In the genomic region with DNA sequence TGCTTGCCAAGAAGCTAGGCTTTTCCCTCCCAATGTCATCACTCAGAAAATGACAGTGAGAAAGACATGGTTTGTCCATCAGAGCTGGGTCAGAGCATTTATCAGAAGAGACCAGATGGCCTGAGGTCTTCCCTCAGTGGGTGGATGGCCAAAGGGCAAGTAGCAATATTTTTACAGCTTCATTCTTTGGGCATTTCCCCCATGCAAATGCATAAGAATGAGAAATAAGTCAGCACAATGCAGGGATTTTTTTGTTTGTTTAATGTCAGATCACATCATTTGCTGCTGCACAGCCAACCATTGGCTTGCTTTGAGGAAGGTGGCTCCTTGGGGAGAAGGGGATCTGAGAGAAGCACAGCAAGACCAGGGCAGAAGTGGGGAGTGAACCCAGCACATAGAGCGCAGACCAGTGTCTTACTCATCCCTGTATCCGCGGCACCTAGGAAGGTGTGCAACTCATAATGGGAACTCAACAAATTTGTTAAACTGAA, we compare ENCODE assay signal across 1 cellular context.
A peak's percentile ranks its signal among the peaks of the same experiment; 100 is the strongest.
TF ChIP-seq lines count a peak whose summit lies in the region.

No MANE protein-coding gene starts in this region.

TF ChIP-seq in K562, 482 proteins besides CTCF, POLR2A, EP300 and RAD21 (continued from another document):
- TF ChIP-seq, protein P1, sequence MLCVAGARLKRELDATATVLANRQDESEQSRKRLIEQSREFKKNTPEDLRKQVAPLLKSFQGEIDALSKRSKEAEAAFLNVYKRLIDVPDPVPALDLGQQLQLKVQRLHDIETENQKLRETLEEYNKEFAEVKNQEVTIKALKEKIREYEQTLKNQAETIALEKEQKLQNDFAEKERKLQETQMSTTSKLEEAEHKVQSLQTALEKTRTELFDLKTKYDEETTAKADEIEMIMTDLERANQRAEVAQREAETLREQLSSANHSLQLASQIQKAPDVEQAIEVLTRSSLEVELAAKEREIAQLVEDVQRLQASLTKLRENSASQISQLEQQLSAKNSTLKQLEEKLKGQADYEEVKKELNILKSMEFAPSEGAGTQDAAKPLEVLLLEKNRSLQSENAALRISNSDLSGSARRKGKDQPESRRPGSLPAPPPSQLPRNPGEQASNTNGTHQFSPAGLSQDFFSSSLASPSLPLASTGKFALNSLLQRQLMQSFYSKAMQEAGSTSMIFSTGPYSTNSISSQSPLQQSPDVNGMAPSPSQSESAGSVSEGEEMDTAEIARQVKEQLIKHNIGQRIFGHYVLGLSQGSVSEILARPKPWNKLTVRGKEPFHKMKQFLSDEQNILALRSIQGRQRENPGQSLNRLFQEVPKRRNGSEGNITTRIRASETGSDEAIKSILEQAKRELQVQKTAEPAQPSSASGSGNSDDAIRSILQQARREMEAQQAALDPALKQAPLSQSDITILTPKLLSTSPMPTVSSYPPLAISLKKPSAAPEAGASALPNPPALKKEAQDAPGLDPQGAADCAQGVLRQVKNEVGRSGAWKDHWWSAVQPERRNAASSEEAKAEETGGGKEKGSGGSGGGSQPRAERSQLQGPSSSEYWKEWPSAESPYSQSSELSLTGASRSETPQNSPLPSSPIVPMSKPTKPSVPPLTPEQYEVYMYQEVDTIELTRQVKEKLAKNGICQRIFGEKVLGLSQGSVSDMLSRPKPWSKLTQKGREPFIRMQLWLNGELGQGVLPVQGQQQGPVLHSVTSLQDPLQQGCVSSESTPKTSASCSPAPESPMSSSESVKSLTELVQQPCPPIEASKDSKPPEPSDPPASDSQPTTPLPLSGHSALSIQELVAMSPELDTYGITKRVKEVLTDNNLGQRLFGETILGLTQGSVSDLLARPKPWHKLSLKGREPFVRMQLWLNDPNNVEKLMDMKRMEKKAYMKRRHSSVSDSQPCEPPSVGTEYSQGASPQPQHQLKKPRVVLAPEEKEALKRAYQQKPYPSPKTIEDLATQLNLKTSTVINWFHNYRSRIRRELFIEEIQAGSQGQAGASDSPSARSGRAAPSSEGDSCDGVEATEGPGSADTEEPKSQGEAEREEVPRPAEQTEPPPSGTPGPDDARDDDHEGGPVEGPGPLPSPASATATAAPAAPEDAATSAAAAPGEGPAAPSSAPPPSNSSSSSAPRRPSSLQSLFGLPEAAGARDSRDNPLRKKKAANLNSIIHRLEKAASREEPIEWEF (CRISPR knock-in tag; IDR thresholded peaks at IDR 0.05): no peak
- no peak for TF ChIP-seq ZNF12 (CRISPR knock-in tag; IDR thresholded peaks at IDR 0.05)
- TF ChIP-seq CTBP1 (IDR thresholded peaks at IDR 0.05; ENCODE audit: borderline replicate concordance): peak; percentile 54; the same call in 1 of the 2 replicates
- peak; percentile 59 for TF ChIP-seq SOX6 (IDR thresholded peaks at IDR 0.05)
- TF ChIP-seq ZNF766 (CRISPR knock-in tag; conservative IDR thresholded peaks at IDR 0.05): 0 out of 2 replicates have a peak, but pooled peaks have one; percentile 24
- TF ChIP-seq TBP (optimal IDR thresholded peaks at IDR 0.05; ENCODE audit: low read depth, low read length): no peak
- peak; percentile 69; the same call in 1 of the 2 replicates for TF ChIP-seq PHF21A (IDR thresholded peaks at IDR 0.05; ENCODE audit: borderline replicate concordance, low read depth)
- peak; percentile 71 for TF ChIP-seq CBFA2T2 (conservative IDR thresholded peaks at IDR 0.05)
- TF ChIP-seq KDM1A (IDR thresholded peaks at IDR 0.05): peak; percentile 80 to 84
- peak; percentile 84 for TF ChIP-seq MECOM (CRISPR knock-in tag; IDR thresholded peaks at IDR 0.05)
- TF ChIP-seq POLR2AphosphoS5 (IDR thresholded peaks at IDR 0.05; ENCODE audit: control insufficient read depth, insufficient read depth, low read depth, low read length): 0 out of 2 replicates have a peak, but pooled peaks have one; percentile 27
- TF ChIP-seq, protein P2, sequence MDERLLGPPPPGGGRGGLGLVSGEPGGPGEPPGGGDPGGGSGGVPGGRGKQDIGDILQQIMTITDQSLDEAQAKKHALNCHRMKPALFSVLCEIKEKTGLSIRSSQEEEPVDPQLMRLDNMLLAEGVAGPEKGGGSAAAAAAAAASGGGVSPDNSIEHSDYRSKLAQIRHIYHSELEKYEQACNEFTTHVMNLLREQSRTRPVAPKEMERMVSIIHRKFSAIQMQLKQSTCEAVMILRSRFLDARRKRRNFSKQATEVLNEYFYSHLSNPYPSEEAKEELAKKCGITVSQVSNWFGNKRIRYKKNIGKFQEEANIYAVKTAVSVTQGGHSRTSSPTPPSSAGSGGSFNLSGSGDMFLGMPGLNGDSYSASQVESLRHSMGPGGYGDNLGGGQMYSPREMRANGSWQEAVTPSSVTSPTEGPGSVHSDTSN (CRISPR knock-in tag; IDR thresholded peaks at IDR 0.05; ENCODE audit: low read depth): no peak
- TF ChIP-seq, protein P2 (tag; conservative IDR thresholded peaks at IDR 0.05; ENCODE audit: low read depth): peak; percentile 88
- no peak for TF ChIP-seq ZNF589 (CRISPR knock-in tag; IDR thresholded peaks at IDR 0.05; ENCODE audit: low read depth)
- no peak for TF ChIP-seq ZNF699 (CRISPR knock-in tag; IDR thresholded peaks at IDR 0.05; ENCODE audit: insufficient replicate concordance)
- TF ChIP-seq EGR1 (conservative IDR thresholded peaks at IDR 0.05): peak; percentile 83
- TF ChIP-seq PHF8 (IDR thresholded peaks at IDR 0.05; ENCODE audit: borderline replicate concordance, low read length): peak; percentile 15; the same call in 1 of the 2 replicates
- TF ChIP-seq NR2C2 (CRISPR knock-in tag; IDR thresholded peaks at IDR 0.05): no peak
- peak; percentile 15; the same call in 1 of the 2 replicates for TF ChIP-seq NR2C2 (tag; IDR thresholded peaks at IDR 0.05)
- TF ChIP-seq CXXC5 (CRISPR knock-in tag; IDR thresholded peaks at IDR 0.05): no peak
- TF ChIP-seq KLF16 (IDR thresholded peaks at IDR 0.05): peak; percentile 39; the same call in 1 of the 2 replicates
- TF ChIP-seq, protein P3, sequence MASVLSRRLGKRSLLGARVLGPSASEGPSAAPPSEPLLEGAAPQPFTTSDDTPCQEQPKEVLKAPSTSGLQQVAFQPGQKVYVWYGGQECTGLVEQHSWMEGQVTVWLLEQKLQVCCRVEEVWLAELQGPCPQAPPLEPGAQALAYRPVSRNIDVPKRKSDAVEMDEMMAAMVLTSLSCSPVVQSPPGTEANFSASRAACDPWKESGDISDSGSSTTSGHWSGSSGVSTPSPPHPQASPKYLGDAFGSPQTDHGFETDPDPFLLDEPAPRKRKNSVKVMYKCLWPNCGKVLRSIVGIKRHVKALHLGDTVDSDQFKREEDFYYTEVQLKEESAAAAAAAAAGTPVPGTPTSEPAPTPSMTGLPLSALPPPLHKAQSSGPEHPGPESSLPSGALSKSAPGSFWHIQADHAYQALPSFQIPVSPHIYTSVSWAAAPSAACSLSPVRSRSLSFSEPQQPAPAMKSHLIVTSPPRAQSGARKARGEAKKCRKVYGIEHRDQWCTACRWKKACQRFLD (CRISPR knock-in tag; IDR thresholded peaks at IDR 0.05): 0 out of 2 replicates have a peak, but pooled peaks have one; percentile 34
- TF ChIP-seq, protein P4, sequence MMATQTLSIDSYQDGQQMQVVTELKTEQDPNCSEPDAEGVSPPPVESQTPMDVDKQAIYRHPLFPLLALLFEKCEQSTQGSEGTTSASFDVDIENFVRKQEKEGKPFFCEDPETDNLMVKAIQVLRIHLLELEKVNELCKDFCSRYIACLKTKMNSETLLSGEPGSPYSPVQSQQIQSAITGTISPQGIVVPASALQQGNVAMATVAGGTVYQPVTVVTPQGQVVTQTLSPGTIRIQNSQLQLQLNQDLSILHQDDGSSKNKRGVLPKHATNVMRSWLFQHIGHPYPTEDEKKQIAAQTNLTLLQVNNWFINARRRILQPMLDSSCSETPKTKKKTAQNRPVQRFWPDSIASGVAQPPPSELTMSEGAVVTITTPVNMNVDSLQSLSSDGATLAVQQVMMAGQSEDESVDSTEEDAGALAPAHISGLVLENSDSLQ (IDR thresholded peaks at IDR 0.05): peak; percentile 69
- no peak for TF ChIP-seq BCL6 (CRISPR knock-in tag; IDR thresholded peaks at IDR 0.05)
- TF ChIP-seq MAZ (CRISPR knock-in tag; conservative IDR thresholded peaks at IDR 0.05 in 1 of 2, IDR thresholded peaks at IDR 0.05 in 1 of 2): peak; percentile 29 to 41; a peak in 1 of 4 replicates
- peak; percentile 2 for TF ChIP-seq CCNT2 (IDR thresholded peaks at IDR 0.05; ENCODE audit: borderline replicate concordance, extremely low read depth, insufficient read length, low read depth, low read length)
- TF ChIP-seq MEIS2 (IDR thresholded peaks at IDR 0.05; ENCODE audit: partially characterized antibody): peak; percentile 91
- no peak for TF ChIP-seq E2F3 (CRISPR knock-in tag; IDR thresholded peaks at IDR 0.05)
- peak; percentile 66 for TF ChIP-seq TEAD4 (IDR thresholded peaks at IDR 0.05; ENCODE audit: low read length)
- no peak for TF ChIP-seq TEAD4 (CRISPR knock-in tag; IDR thresholded peaks at IDR 0.05; ENCODE audit: borderline replicate concordance)
- peak; percentile 94 for TF ChIP-seq TCF3 (CRISPR knock-in tag; IDR thresholded peaks at IDR 0.05)
- peak; percentile 88 for TF ChIP-seq ARID1B (IDR thresholded peaks at IDR 0.05)
- TF ChIP-seq, protein P5, sequence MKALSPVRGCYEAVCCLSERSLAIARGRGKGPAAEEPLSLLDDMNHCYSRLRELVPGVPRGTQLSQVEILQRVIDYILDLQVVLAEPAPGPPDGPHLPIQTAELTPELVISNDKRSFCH (CRISPR knock-in tag; IDR thresholded peaks at IDR 0.05): no peak
- TF ChIP-seq, protein P5 (tag; IDR thresholded peaks at IDR 0.05): peak; percentile 29; the same call in 1 of the 2 replicates
- TF ChIP-seq SMARCB1 (IDR thresholded peaks at IDR 0.05; ENCODE audit: insufficient read length, low read depth): no peak
- TF ChIP-seq RCOR1 (IDR thresholded peaks at IDR 0.05; ENCODE audit: borderline replicate concordance in 1 of 2, low read depth in 2 of 2, low read length in 2 of 2): peak in 1 of 2 experiments; percentile 80; a peak in 2 of 4 replicates
- TF ChIP-seq TBL1XR1 (IDR thresholded peaks at IDR 0.05; ENCODE audit: low read length in 2 of 2): 0 out of 4 replicates have a peak, but pooled peaks of 1 of the 2 experiments have one; percentile 38
- TF ChIP-seq, protein P6, sequence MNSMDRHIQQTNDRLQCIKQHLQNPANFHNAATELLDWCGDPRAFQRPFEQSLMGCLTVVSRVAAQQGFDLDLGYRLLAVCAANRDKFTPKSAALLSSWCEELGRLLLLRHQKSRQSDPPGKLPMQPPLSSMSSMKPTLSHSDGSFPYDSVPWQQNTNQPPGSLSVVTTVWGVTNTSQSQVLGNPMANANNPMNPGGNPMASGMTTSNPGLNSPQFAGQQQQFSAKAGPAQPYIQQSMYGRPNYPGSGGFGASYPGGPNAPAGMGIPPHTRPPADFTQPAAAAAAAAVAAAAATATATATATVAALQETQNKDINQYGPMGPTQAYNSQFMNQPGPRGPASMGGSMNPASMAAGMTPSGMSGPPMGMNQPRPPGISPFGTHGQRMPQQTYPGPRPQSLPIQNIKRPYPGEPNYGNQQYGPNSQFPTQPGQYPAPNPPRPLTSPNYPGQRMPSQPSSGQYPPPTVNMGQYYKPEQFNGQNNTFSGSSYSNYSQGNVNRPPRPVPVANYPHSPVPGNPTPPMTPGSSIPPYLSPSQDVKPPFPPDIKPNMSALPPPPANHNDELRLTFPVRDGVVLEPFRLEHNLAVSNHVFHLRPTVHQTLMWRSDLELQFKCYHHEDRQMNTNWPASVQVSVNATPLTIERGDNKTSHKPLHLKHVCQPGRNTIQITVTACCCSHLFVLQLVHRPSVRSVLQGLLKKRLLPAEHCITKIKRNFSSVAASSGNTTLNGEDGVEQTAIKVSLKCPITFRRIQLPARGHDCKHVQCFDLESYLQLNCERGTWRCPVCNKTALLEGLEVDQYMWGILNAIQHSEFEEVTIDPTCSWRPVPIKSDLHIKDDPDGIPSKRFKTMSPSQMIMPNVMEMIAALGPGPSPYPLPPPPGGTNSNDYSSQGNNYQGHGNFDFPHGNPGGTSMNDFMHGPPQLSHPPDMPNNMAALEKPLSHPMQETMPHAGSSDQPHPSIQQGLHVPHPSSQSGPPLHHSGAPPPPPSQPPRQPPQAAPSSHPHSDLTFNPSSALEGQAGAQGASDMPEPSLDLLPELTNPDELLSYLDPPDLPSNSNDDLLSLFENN (IDR thresholded peaks at IDR 0.05; ENCODE audit: low read depth in 2 of 2, low read length in 2 of 2): peak in 1 of 2 experiments; percentile 26; a peak in 1 of 4 replicates
- TF ChIP-seq TAF7 (tag; IDR thresholded peaks at IDR 0.05): no peak
- TF ChIP-seq NCOR1 (IDR thresholded peaks at IDR 0.05): peak; percentile 60
- peak; percentile 62; the same call in 1 of the 2 replicates for TF ChIP-seq MTA2 (IDR thresholded peaks at IDR 0.05; ENCODE audit: low read depth)
- TF ChIP-seq SMARCE1 (IDR thresholded peaks at IDR 0.05): peak; percentile 49; the same call in 1 of the 2 replicates
- TF ChIP-seq SMARCA4 (IDR thresholded peaks at IDR 0.05): peak; percentile 25; the same call in 1 of the 2 replicates
- TF ChIP-seq SMAD1 (IDR thresholded peaks at IDR 0.05; ENCODE audit: low read depth, low read length, partially characterized antibody): no peak
